15 cellular contexts compared by ENCODE assay signal in genomic region chr3:122365073-122365472, GRCh38. TPM values are rescaled to one million over a fixed set of nuclear protein-coding genes. Genes with fewer than 3 reads are reported as not detected.
DNase-seq lines count a peak whose midpoint lies in the region; ATAC-seq lines count a peak whose summit lies in the region.
"Had no signal": no experiment of that assay in that cellular context is flagged by ENCODE, and none has a peak within 500 bp of the region (broad histone marks: within the 10 kb centered on the region; RNA-seq: fewer than 3 reads in every experiment).

No MANE protein-coding gene starts in this region.

- no peaks in the 10 kb centered on the region for H3K9me3 Mint-ChIP-seq in activated naive CD4-positive, alpha-beta T cell treated with anti-CD3 and anti-CD28 coated beads, Interleukin-2, amount 50 U/mL, for 72 hours
- H3K9me3 Mint-ChIP-seq in activated naive CD8-positive, alpha-beta T cell (ENCODE audit: low read depth) = no peaks in the 10 kb centered on the region
- H3K9me3 Mint-ChIP-seq: naive B cell had no signal

- no peaks in the 10 kb centered on the region for H3K27me3 Mint-ChIP-seq in activated naive CD8-positive, alpha-beta T cell
- H3K27me3 Mint-ChIP-seq: naive B cell had no signal

- ATAC-seq in activated naive CD4-positive, alpha-beta T cell treated with anti-CD3 and anti-CD28 coated beads, Interleukin-2, amount 50 U/mL, for 72 hours = peak; percentile 59 to 77
- peak; percentile 48 for ATAC-seq in HG02981 (IDR thresholded peaks at IDR 0.05; ENCODE audit: unreplicated experiment)
- ATAC-seq in GM18873 (IDR thresholded peaks at IDR 0.05; ENCODE audit: low FRiP score, unreplicated experiment) = no peak
- ATAC-seq: gastroesophageal sphincter had no signal

- H3K36me3 Mint-ChIP-seq in activated naive CD4-positive, alpha-beta T cell treated with anti-CD3 and anti-CD28 coated beads, Interleukin-2, amount 50 U/mL, for 72 hours = peaks cover 5 to 27% of the 10 kb centered on the region in 2 donors
- H3K36me3 Mint-ChIP-seq in activated naive CD8-positive, alpha-beta T cell = peaks cover 5% of the 10 kb centered on the region

- DNase-seq in activated naive CD4-positive, alpha-beta T cell treated with anti-CD3 and anti-CD28 coated beads, Interleukin-2, amount 50 U/mL, for 72 hours (ENCODE audit: low spot score in 2 of 2) = no peak
- DNase-seq in activated naive CD4-positive, alpha-beta T cell treated with anti-CD3 and anti-CD28 coated beads, Interleukin-2, amount 50 U/mL, for 16 hours = no peak
- DNase-seq in DMS153 (lab: John Stamatoyannopoulos, UW) (no peak), epidermal melanocyte (ENCODE audit: insufficient read length, low spot score) (no peak), EL (no peak)
- DNase-seq: amniotic stem cell; DMS79 treated with DMSO at 0.1 percent for 48 hours; effector CD8-positive, alpha-beta T cell; naive B cell; NCI-H2107 had no signal

- H3K27ac Mint-ChIP-seq in activated naive CD4-positive, alpha-beta T cell treated with anti-CD3 and anti-CD28 coated beads, Interleukin-2, amount 50 U/mL, for 72 hours = peak overlapping the region; percentile 32 to 85
- peak overlapping the region; percentile 46 for H3K27ac Mint-ChIP-seq in activated naive CD8-positive, alpha-beta T cell

- H3K4me3 Mint-ChIP-seq in activated naive CD8-positive, alpha-beta T cell = no peak overlapping the region
- H3K4me3 Mint-ChIP-seq: naive B cell had no signal

- H3K4me1 Mint-ChIP-seq in activated naive CD8-positive, alpha-beta T cell (ENCODE audit: low read depth) = no peaks in the 10 kb centered on the region
- H3K4me1 Mint-ChIP-seq: naive B cell had no signal

RNA-seq across cellular contexts. Expression of gene MIX23, which starts 18.0 kb away (rescaled TPM):
- 10 to 100 TPM; 52.0 to 99.6 TPM for total RNA-seq in activated naive CD4-positive, alpha-beta T cell treated with anti-CD3 and anti-CD28 coated beads, Interleukin-2, amount 50 U/mL, for 72 hours

RNA-seq across cellular contexts. Expression of gene FAM162A, which starts 18.9 kb away (rescaled TPM):
- total RNA-seq in activated naive CD4-positive, alpha-beta T cell treated with anti-CD3 and anti-CD28 coated beads, Interleukin-2, amount 50 U/mL, for 72 hours = 100 to 1,000 TPM in 1 of 2 donors, 10 to 100 TPM in 1; 51.2 to 194 TPM

RNA-seq across cellular contexts. Expression of gene CSTA, which starts 40.0 kb away (rescaled TPM):
- total RNA-seq in activated naive CD4-positive, alpha-beta T cell treated with anti-CD3 and anti-CD28 coated beads, Interleukin-2, amount 50 U/mL, for 72 hours = not detected
- total RNA-seq: kidney epithelial cell had no signal

RNA-seq across cellular contexts. Expression of gene WDR5B, which starts 50.8 kb away (rescaled TPM):
- 1 to 10 TPM; 2.3 to 3.1 TPM for total RNA-seq in activated naive CD4-positive, alpha-beta T cell treated with anti-CD3 and anti-CD28 coated beads, Interleukin-2, amount 50 U/mL, for 72 hours
